8 cellular contexts compared by ENCODE assay signal in the genomic region with DNA sequence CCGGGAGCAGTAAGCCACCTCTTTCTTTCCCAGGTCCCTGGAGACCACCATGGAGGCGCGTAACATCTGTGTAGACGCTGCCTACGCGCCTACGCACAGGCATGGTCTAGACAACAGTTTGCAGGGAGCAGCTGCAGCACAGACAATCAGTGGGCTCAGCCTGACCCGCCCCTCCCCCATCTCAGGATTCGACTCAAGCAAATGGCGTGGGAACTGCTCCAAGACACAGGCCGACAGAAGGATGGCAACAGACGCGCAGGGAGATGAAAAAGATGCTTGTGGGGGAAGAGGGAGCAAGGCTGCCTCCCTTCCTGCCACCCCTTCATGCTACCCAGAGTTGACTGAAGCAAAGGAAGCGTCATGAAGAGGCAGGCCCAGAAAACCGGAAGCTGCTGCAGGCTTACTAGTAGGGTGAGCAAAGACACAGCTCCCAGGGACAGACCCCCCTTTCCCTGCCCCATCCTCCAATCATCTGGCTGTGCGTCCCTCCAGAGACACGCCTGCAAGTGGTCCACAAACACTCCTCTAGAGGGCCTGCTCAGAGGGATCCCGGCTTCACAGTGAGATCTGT. TPM values are rescaled to one million over a fixed set of nuclear protein-coding genes. Genes with fewer than 3 reads are reported as not detected.
DNase-seq lines count a peak whose midpoint lies in the region; ATAC-seq, FAIRE-seq and TF ChIP-seq lines count a peak whose summit lies in the region.

No MANE protein-coding gene starts in this region.

- peak; percentile 4 for TF ChIP-seq CTCF in GM10248 (IDR thresholded peaks at IDR 0.05; ENCODE audit: control extremely low read depth, extremely low read depth, low read depth, missing control alignments)

- CTCF ChIA-PET in GM10248 (lab: Yijun Ruan, JAX), result interaction anchor here (1.2 to 4.4 kb wide), 4 partner anchors 10 to 216 kb away, joined by 3 to 62 read pairs (median 4); no protein-coding TSS in a partner anchor

- POLR2A ChIA-PET in GM10248 (lab: Yijun Ruan, JAX), result interaction anchor here (0.5 to 0.6 kb wide), 2 partner anchors 73 to 96 kb away, joined by 3 read pairs; no protein-coding TSS in a partner anchor

- no peak for DNase-seq in GM10248 (ENCODE audit: extremely low spot score)
- peak; percentile 29 for DNase-seq in T-helper 9 cell
- peak; percentile 21 to 25 for DNase-seq in cerebellar nuclear complex (lab: John Stamatoyannopoulos, UW)
- DNase-seq in superior temporal gyrus (ENCODE audit: extremely low spot score), result peak; percentile 61
- DNase-seq in RCC 7860 (ENCODE audit: low spot score), result no peak

- H3K9me3 ChIP-seq in mesodermal cell (ENCODE audit: control insufficient read depth, low read length), result no peaks in the 10 kb centered on the region

- WGBS in mesodermal cell (ENCODE audit: insufficient coverage in 2 of 2), 2 experiments, result 81 to 88% methylated on average over 13 to 16 of the region's 18 CpGs

- H3K36me3 ChIP-seq in mesodermal cell (ENCODE audit: control insufficient read depth, insufficient read depth, low read length), result peaks cover 64% of the 10 kb centered on the region

- no peak for ATAC-seq in GM21576 (IDR thresholded peaks at IDR 0.05; ENCODE audit: unreplicated experiment)
- ATAC-seq in GM18909 (IDR thresholded peaks at IDR 0.05; ENCODE audit: poor library complexity, unreplicated experiment), result no peak

- H3K27ac ChIP-seq in mesodermal cell (ENCODE audit: low read depth, low read length, severe bottlenecking), result peak overlapping the region; percentile 67

- no peak for FAIRE-seq in RCC 7860 (lab: Jason Lieb, UNC)

- peaks cover 16% of the 10 kb centered on the region for H3K4me1 ChIP-seq in mesodermal cell (ENCODE audit: control insufficient read depth, insufficient read depth, low read length, poor library complexity, severe bottlenecking)

- no peak overlapping the region for H3K4me3 ChIP-seq in mesodermal cell (ENCODE audit: extremely low read depth, insufficient read depth, low read length, poor library complexity, severe bottlenecking)

RNA-seq across cellular contexts. Expression of gene STK40, which starts 19.5 kb away (rescaled TPM):
- 40.0 TPM for polyA plus RNA-seq in mesodermal cell (2013, experiment 1 of 2)
- polyA plus RNA-seq in mesodermal cell (2013, experiment 2 of 2), result 35.6 TPM

RNA-seq across cellular contexts. Expression of gene LSM10, which starts 31.5 kb away (rescaled TPM):
- polyA plus RNA-seq in mesodermal cell (2013, experiment 1 of 2), result 39.4 TPM
- polyA plus RNA-seq in mesodermal cell (2013, experiment 2 of 2), result 36.1 TPM

RNA-seq across cellular contexts. Expression of gene EVA1B, which starts 42.7 kb away (rescaled TPM):
- 108 TPM for polyA plus RNA-seq in mesodermal cell (2013, experiment 1 of 2)
- polyA plus RNA-seq in mesodermal cell (2013, experiment 2 of 2), result 89.0 TPM

Comparison
In these comparisons a context has a peak if more than half of its experiments do, and no peak if none do; other contexts are left out.
1. DNase-seq: peak in T-helper 9 cell (single experiment), cerebellar nuclear complex (2 of 2) and superior temporal gyrus (single experiment); none in GM10248 (single experiment) and RCC 7860 (single experiment).